12 cellular contexts compared by ENCODE assay signal in the genomic region with DNA sequence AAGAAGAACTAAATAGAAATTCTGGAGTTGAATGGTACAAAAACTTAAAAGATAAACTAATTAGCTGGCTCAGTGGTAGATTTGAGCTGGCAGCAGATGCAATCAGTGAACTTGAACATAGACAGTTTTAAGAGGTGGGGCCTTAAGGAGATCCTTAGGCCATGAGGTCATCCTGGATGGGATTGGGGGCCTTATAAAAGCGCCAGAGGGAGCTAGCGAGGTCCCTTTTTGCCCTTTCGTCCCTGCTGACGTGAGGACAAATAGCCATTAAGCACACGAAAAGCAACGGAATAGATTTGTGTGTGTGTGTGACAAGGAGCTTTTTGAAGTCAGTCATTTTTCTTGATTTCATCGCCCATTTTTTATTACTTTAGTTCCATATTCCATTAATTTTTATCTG.
DNase-seq lines count a peak whose midpoint lies in the region; ATAC-seq and TF ChIP-seq lines count a peak whose summit lies in the region.
"Had no signal": no experiment of that assay in that cellular context is flagged by ENCODE, and none has a peak within 500 bp of the region (broad histone marks: within the 10 kb centered on the region; RNA-seq: fewer than 3 reads in every experiment).

No MANE protein-coding gene starts in this region.

- no peaks in the 10 kb centered on the region for H3K9me3 ChIP-seq in hepatocyte (ENCODE audit: low read depth)
- H3K9me3 ChIP-seq in naive thymus-derived CD4-positive, alpha-beta T cell (ENCODE audit: control insufficient read depth in 2 of 3, low read length in 3 of 3), result no peaks in the 10 kb centered on the region
- H3K9me3 ChIP-seq: vagina had no signal

- no peak for DNase-seq in activated naive CD4-positive, alpha-beta T cell (lab: John Stamatoyannopoulos, UW)
- DNase-seq in RKO (ENCODE audit: low spot score), result peak; percentile 79
- peak; percentile 52 for DNase-seq in hepatocyte (ENCODE audit: low spot score)
- peak; percentile 15 for DNase-seq in stromal cell of bone marrow (ENCODE audit: low read depth)
- no peak for DNase-seq in naive thymus-derived CD4-positive, alpha-beta T cell
- no peak for DNase-seq in NCI-H2081 (lab: John Stamatoyannopoulos, UW)
- DNase-seq: NCI-H1436, small intestine had no signal

- H3K9me3 Mint-ChIP-seq in activated naive CD4-positive, alpha-beta T cell treated with anti-CD3 and anti-CD28 coated beads, Interleukin-2, amount 50 U/mL, for 24 hours, result no peaks in the 10 kb centered on the region
- peaks cover 0 to 22% (median 0%) of the 10 kb centered on the region in 11 donors for H3K9me3 Mint-ChIP-seq in naive thymus-derived CD4-positive, alpha-beta T cell

- H3K79me2 ChIP-seq in hepatocyte, result no peaks in the 10 kb centered on the region

- H3K9me2 ChIP-seq in hepatocyte (replicated peaks; ENCODE audit: insufficient read depth), result no peaks in the 10 kb centered on the region

- H3K4me3 Mint-ChIP-seq in activated naive CD4-positive, alpha-beta T cell treated with anti-CD3 and anti-CD28 coated beads, Interleukin-2, amount 50 U/mL, for 24 hours, result peak overlapping the region; percentile 8
- H3K4me3 Mint-ChIP-seq in naive thymus-derived CD4-positive, alpha-beta T cell, result no peak overlapping the region

- CTCF ChIA-PET in naive thymus-derived CD4-positive, alpha-beta T cell (lab: Charles Lee), result no interaction called here

- WGBS in hepatocyte (ENCODE audit: low lambda C conversion rate, missing lambda C conversion rate), result 36% methylated on average over 7 of the region's 7 CpGs

- H4K20me1 ChIP-seq in hepatocyte (ENCODE audit: insufficient read depth, poor library complexity, severe bottlenecking), result no peaks in the 10 kb centered on the region

- H3K27ac Mint-ChIP-seq in activated naive CD4-positive, alpha-beta T cell treated with anti-CD3 and anti-CD28 coated beads, Interleukin-2, amount 50 U/mL, for 24 hours, result no peak overlapping the region
- H3K27ac Mint-ChIP-seq in naive thymus-derived CD4-positive, alpha-beta T cell, result no peak overlapping the region

- no peak overlapping the region for H3K4me2 ChIP-seq in hepatocyte

- peaks cover 38% of the 10 kb centered on the region for H3K4me1 Mint-ChIP-seq in activated naive CD4-positive, alpha-beta T cell treated with anti-CD3 and anti-CD28 coated beads, Interleukin-2, amount 50 U/mL, for 24 hours
- H3K4me1 Mint-ChIP-seq in naive thymus-derived CD4-positive, alpha-beta T cell, result peaks cover 3 to 22% (median 12%) of the 10 kb centered on the region in 7 donors

- intact Hi-C loops in naive thymus-derived CD4-positive, alpha-beta T cell (cut with micrococcal nuclease), result no loop called here

- H3K27me3 ChIP-seq in hepatocyte, result no peaks in the 10 kb centered on the region
- no peaks in the 10 kb centered on the region for H3K27me3 ChIP-seq in naive thymus-derived CD4-positive, alpha-beta T cell (ENCODE audit: control insufficient read depth in 2 of 2, insufficient read depth in 2 of 2, low read length in 2 of 2)
- H3K27me3 ChIP-seq: vagina had no signal

- H3K27me3 Mint-ChIP-seq in activated naive CD4-positive, alpha-beta T cell treated with anti-CD3 and anti-CD28 coated beads, Interleukin-2, amount 50 U/mL, for 24 hours, result no peaks in the 10 kb centered on the region
- H3K27me3 Mint-ChIP-seq in naive thymus-derived CD4-positive, alpha-beta T cell, result no peaks in the 10 kb centered on the region

- no peak overlapping the region for H3K4me3 ChIP-seq in hepatocyte
- no peak overlapping the region for H3K4me3 ChIP-seq in naive thymus-derived CD4-positive, alpha-beta T cell (ENCODE audit: low read length)
- H3K4me3 ChIP-seq: vagina had no signal

- H3K36me3 Mint-ChIP-seq in activated naive CD4-positive, alpha-beta T cell treated with anti-CD3 and anti-CD28 coated beads, Interleukin-2, amount 50 U/mL, for 24 hours, result no peaks in the 10 kb centered on the region
- no peaks in the 10 kb centered on the region for H3K36me3 Mint-ChIP-seq in naive thymus-derived CD4-positive, alpha-beta T cell

- no peaks in the 10 kb centered on the region for H3K36me3 ChIP-seq in hepatocyte (replicated peaks; ENCODE audit: insufficient read depth, low read depth)
- no peaks in the 10 kb centered on the region for H3K36me3 ChIP-seq in naive thymus-derived CD4-positive, alpha-beta T cell (ENCODE audit: control insufficient read depth in 2 of 3, insufficient read depth in 3 of 3, low read length in 3 of 3)
- H3K36me3 ChIP-seq: vagina had no signal

- peaks cover 5% of the 10 kb centered on the region for H3K4me1 ChIP-seq in hepatocyte (ENCODE audit: insufficient read depth)
- H3K4me1 ChIP-seq in naive thymus-derived CD4-positive, alpha-beta T cell (ENCODE audit: control insufficient read depth in 2 of 2, insufficient read depth in 2 of 2, low read length in 2 of 2), result no peaks in the 10 kb centered on the region
- H3K4me1 ChIP-seq: vagina had no signal

- H3K27ac ChIP-seq in hepatocyte, result peak overlapping the region; percentile 73
- H3K27ac ChIP-seq in naive thymus-derived CD4-positive, alpha-beta T cell (ENCODE audit: low read depth, low read length), result no peak overlapping the region
- H3K27ac ChIP-seq: HL-60, vagina had no signal

- POLR2A ChIA-PET in naive thymus-derived CD4-positive, alpha-beta T cell (lab: Charles Lee), result interaction anchor here (0.7 kb wide), 1 partner anchor 519 kb away, joined by 4 read pairs; no protein-coding TSS in a partner anchor

- TF ChIP-seq CTCF in hepatocyte (IDR thresholded peaks at IDR 0.05; ENCODE audit: poor library complexity), result peak; percentile 15

- no peak overlapping the region for H2AFZ ChIP-seq in hepatocyte

- no peak for ATAC-seq in GM18519 (IDR thresholded peaks at IDR 0.05; ENCODE audit: low FRiP score, unreplicated experiment)
- no peak for ATAC-seq in naive thymus-derived CD4-positive, alpha-beta T cell

Comparison
In these comparisons a context has a peak if more than half of its experiments do, and no peak if none do; other contexts are left out.
1. DNase-seq: peak in RKO (single experiment), hepatocyte (single experiment) and stromal cell of bone marrow (single experiment); none in activated naive CD4-positive, alpha-beta T cell (0 of 4), naive thymus-derived CD4-positive, alpha-beta T cell (0 of 9) and NCI-H2081 (0 of 2).